In the genomic region with DNA sequence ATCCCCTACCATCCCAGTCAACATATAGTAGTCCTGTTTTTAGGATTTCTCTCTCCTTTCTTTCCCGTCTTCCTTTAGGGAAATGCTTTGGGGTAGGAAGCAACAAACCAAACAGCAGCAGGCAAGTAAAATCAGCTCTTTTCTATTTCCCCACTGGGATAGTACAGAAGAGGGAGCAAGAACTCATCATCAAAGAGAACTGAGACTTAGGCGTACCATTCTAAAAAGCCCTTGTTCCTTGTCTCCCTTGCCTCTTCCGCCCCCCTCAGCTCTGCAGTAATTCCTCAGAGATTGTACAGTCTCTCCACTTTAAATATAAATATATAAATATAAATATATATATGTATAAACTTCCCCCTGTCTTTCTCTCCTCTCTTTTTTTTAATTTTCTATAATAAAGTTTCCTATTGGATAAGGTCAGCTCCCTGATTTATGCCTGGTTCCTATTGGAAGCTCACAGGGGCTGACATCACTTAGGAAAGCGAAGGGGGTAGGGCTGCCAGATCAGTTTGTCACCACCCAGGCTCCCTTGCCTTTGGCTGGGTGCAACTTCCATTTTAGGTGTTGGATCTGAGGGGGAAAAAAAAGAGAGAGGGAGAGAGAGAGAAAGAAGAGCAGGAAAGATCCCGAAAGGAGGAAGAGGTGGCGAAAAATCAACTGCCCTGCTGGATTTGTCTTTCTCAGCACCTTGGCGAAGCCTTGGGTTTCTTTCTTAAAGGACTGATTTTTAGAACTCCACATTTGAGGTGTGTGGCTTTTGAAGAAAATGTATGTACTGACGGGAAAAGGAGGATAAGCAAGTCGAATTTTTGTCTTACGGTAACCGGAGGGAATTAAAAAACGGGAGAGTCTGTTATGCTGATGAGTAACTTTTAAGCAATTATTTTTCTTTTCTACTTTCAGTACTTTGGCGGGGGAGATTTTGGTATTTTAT, we compare ENCODE assay signal across 8 cellular contexts. TPM values are rescaled to one million over a fixed set of nuclear protein-coding genes. Genes with fewer than 3 reads are reported as not detected.
A peak's percentile ranks its signal among the peaks of the same experiment; 100 is the strongest.
DNase-seq lines count a peak whose midpoint lies in the region; TF ChIP-seq lines count a peak whose summit lies in the region.

A gene with protein sequence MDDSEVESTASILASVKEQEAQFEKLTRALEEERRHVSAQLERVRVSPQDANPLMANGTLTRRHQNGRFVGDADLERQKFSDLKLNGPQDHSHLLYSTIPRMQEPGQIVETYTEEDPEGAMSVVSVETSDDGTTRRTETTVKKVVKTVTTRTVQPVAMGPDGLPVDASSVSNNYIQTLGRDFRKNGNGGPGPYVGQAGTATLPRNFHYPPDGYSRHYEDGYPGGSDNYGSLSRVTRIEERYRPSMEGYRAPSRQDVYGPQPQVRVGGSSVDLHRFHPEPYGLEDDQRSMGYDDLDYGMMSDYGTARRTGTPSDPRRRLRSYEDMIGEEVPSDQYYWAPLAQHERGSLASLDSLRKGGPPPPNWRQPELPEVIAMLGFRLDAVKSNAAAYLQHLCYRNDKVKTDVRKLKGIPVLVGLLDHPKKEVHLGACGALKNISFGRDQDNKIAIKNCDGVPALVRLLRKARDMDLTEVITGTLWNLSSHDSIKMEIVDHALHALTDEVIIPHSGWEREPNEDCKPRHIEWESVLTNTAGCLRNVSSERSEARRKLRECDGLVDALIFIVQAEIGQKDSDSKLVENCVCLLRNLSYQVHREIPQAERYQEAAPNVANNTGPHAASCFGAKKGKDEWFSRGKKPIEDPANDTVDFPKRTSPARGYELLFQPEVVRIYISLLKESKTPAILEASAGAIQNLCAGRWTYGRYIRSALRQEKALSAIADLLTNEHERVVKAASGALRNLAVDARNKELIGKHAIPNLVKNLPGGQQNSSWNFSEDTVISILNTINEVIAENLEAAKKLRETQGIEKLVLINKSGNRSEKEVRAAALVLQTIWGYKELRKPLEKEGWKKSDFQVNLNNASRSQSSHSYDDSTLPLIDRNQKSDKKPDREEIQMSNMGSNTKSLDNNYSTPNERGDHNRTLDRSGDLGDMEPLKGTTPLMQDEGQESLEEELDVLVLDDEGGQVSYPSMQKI (plus strand): TSS at position 502 of the 934 bp plus-strand sequence. CDS start 29,677 bp downstream, outside the sequence.

- peak in 1 of 2 donors; percentile 85 for TF ChIP-seq POLR2A in vagina (IDR thresholded peaks at IDR 0.05)

- CTCF ChIA-PET in HEK293T (lab: Yijun Ruan, JAX) = interaction anchor here (0.5 to 2.8 kb wide), 4 partner anchors 10 to 101 kb away, joined by 3 to 15 read pairs (median 6); partner anchors contain the start of gene BTBD18

- peaks cover 33% of the 10 kb centered on the region for H3K4me1 ChIP-seq in vagina

- peaks cover 23% of the 10 kb centered on the region for H3K4me1 Mint-ChIP-seq in activated CD4-positive, alpha-beta T cell treated with anti-CD3 and anti-CD28 coated beads, Interleukin-2, amount 10 ng/mL, durations not matched to agents 24 days and 14 days

- no peaks in the 10 kb centered on the region for H3K9me3 Mint-ChIP-seq in activated CD4-positive, alpha-beta T cell treated with anti-CD3 and anti-CD28 coated beads, Interleukin-2, amount 10 ng/mL, durations not matched to agents 24 days and 14 days

- H3K27ac ChIP-seq in VCaP = peak within 1 kb of the TSS; percentile 94
- H3K27ac ChIP-seq in vagina = peak within 1 kb of the TSS; percentile 91

- H3K4me3 ChIP-seq in fibroblast of the aortic adventitia (ENCODE audit: low read depth, low read length) = peak within 1 kb of the TSS; percentile 70
- peak within 1 kb of the TSS; percentile 54 to 56 for H3K4me3 ChIP-seq in vagina

- no peak within 1 kb of the TSS for H3K27ac Mint-ChIP-seq in activated CD4-positive, alpha-beta T cell treated with anti-CD3 and anti-CD28 coated beads, Interleukin-2, amount 10 ng/mL, durations not matched to agents 24 days and 14 days

- H3K27me3 Mint-ChIP-seq in activated CD4-positive, alpha-beta T cell treated with anti-CD3 and anti-CD28 coated beads, Interleukin-2, amount 10 ng/mL, durations not matched to agents 24 days and 14 days = no peaks in the 10 kb centered on the region

- H3K4me3 Mint-ChIP-seq in activated CD4-positive, alpha-beta T cell treated with anti-CD3 and anti-CD28 coated beads, Interleukin-2, amount 10 ng/mL, durations not matched to agents 24 days and 14 days = peak within 1 kb of the TSS; percentile 56

- H3K9me3 ChIP-seq in vagina = no peaks in the 10 kb centered on the region

- no peaks in the 10 kb centered on the region for H3K27me3 ChIP-seq in vagina

- H3K36me3 Mint-ChIP-seq in activated CD4-positive, alpha-beta T cell treated with anti-CD3 and anti-CD28 coated beads, Interleukin-2, amount 10 ng/mL, durations not matched to agents 24 days and 14 days (ENCODE audit: low read depth) = peaks cover 1% of the 10 kb centered on the region

- DNase-seq in activated CD4-positive, alpha-beta T cell treated with anti-CD3 and anti-CD28 coated beads, Interleukin-2, amount 10 ng/mL, durations not matched to agents 24 days and 14 days = no peak
- DNase-seq in activated CD4-positive, alpha-beta T cell treated with anti-CD3 and anti-CD28 coated beads for 1 hour = no peak
- DNase-seq in HEK293T (ENCODE audit: extremely low spot score) = peak; percentile 91
- peak; percentile 73 for DNase-seq in NCI-H128 (lab: John Stamatoyannopoulos, UW; ENCODE audit: unreplicated experiment)
- peak; percentile 99 for DNase-seq in fibroblast of the aortic adventitia (ENCODE audit: low read depth)
- DNase-seq in myocyte (ENCODE audit: low read depth) = peak; percentile 98
- DNase-seq in vagina (ENCODE audit: extremely low spot score in 2 of 2) = peak in 1 of 2 donors; percentile 96

- H3K36me3 ChIP-seq in vagina = no peaks in the 10 kb centered on the region

- TF ChIP-seq CTCF in VCaP (conservative IDR thresholded peaks at IDR 0.05) (no peak; the same call in 1 of the 2 replicates), fibroblast of the aortic adventitia (IDR thresholded peaks at IDR 0.05; ENCODE audit: insufficient read depth, low read length) (peak; percentile 8), vagina (IDR thresholded peaks at IDR 0.05) (no peak)

- intact Hi-C loops in activated CD4-positive, alpha-beta T cell treated with anti-CD3 and anti-CD28 coated beads, Interleukin-2, amount 10 ng/mL, durations not matched to agents 24 days and 14 days (cut with micrococcal nuclease) = no loop called here
- intact Hi-C loops in vagina (cut with DNase I) = no loop called here

- POLR2A ChIA-PET in HEK293T (lab: Yijun Ruan, JAX) = interaction anchor here (1.0 to 3.1 kb wide), 10 partner anchors 9 to 50 kb away, joined by 3 to 28 read pairs (median 5); partner anchors contain the start of genes BTBD18, MED19, SELENOH and TMX2

TF ChIP-seq in HEK293T, 16 proteins besides CTCF, POLR2A, EP300 and RAD21:
- TF ChIP-seq BHLHE40 (IDR thresholded peaks at IDR 0.05; ENCODE audit: borderline replicate concordance) (no peak), FOXA1 (IDR thresholded peaks at IDR 0.05) (no peak), FOXM1 (IDR thresholded peaks at IDR 0.05; ENCODE audit: borderline replicate concordance) (no peak), NFRKB (IDR thresholded peaks at IDR 0.05) (peak; percentile 48; the same call in 1 of the 2 replicates), SP1 (IDR thresholded peaks at IDR 0.05) (no peak), CTBP1 (IDR thresholded peaks at IDR 0.05; ENCODE audit: borderline replicate concordance) (no peak), L3MBTL2 (conservative IDR thresholded peaks at IDR 0.05) (no peak; the same call in 1 of the 2 replicates), FOXK2 (IDR thresholded peaks at IDR 0.05) (no peak), SUZ12 (IDR thresholded peaks at IDR 0.05) (no peak), ELF4 (IDR thresholded peaks at IDR 0.05) (no peak), PKNOX1 (IDR thresholded peaks at IDR 0.05) (peak; percentile 74), ARNT (IDR thresholded peaks at IDR 0.05) (no peak), LEF1 (IDR thresholded peaks at IDR 0.05; ENCODE audit: borderline replicate concordance) (no peak), HDGF (IDR thresholded peaks at IDR 0.05; ENCODE audit: borderline replicate concordance) (no peak), TARDBP (IDR thresholded peaks at IDR 0.05) (no peak), ZNF384 (IDR thresholded peaks at IDR 0.05) (peak; percentile 93)

RNA-seq across cellular contexts. Expression of the gene that starts here (rescaled TPM):
- 4.9 and 6.0 TPM in 2 replicates for total RNA-seq in activated CD4-positive, alpha-beta T cell treated with anti-CD3 and anti-CD28 coated beads, Interleukin-2, amount 10 ng/mL, durations not matched to agents 24 days and 14 days
- total RNA-seq in fibroblast of the aortic adventitia (ENCODE audit: low replicate concordance) = 83.1 and 169 TPM in 2 replicates
- total RNA-seq in myocyte = 98.3 and 99.4 TPM in 2 replicates
- polyA plus RNA-seq in myocyte (2012) = 95.4 TPM
- total RNA-seq in vagina = 179 TPM

Comparison
In these comparisons a context has a peak if more than half of its experiments do, and no peak if none do; other contexts are left out.
1. RNA of the gene that starts here (total RNA-seq): 179 TPM in vagina (single experiment), 98.3 to 99.4 TPM in myocyte and 83.1 to 169 TPM in fibroblast of the aortic adventitia; 4.9 to 6.0 TPM in activated CD4-positive, alpha-beta T cell treated with anti-CD3 and anti-CD28 coated beads, Interleukin-2, amount 10 ng/mL, durations not matched to agents 24 days and 14 days; every median in the first group is over 10 times any median in the second.
2. DNase-seq: peak in HEK293T (single experiment), NCI-H128 (single experiment), fibroblast of the aortic adventitia (single experiment) and myocyte (single experiment); none in activated CD4-positive, alpha-beta T cell treated with anti-CD3 and anti-CD28 coated beads, Interleukin-2, amount 10 ng/mL, durations not matched to agents 24 days and 14 days (single experiment) and activated CD4-positive, alpha-beta T cell treated with anti-CD3 and anti-CD28 coated beads for 1 hour (single experiment).